Comparison of ENCODE assay signal across 17 cellular contexts in genomic region chr10:5599613-5600520, GRCh38.
A peak's percentile ranks its signal among the peaks of the same experiment; 100 is the strongest.
DNase-seq lines count a peak whose midpoint lies in the region; TF ChIP-seq lines count a peak whose summit lies in the region.
"Had no signal": no experiment of that assay in that cellular context is flagged by ENCODE, and none has a peak within 500 bp of the region (broad histone marks: within the 10 kb centered on the region; RNA-seq: fewer than 3 reads in every experiment).

No MANE protein-coding gene starts in this region.

- H3K36me3 Mint-ChIP-seq in neural progenitor cell (no peaks in the 10 kb centered on the region), CD14-positive monocyte (no peaks in the 10 kb centered on the region)

- POLR2A ChIA-PET in OCI-LY7 (lab: Charles Lee), result interaction anchor here (0.6 kb wide), 1 partner anchor 152 kb away, joined by 3 read pairs; no protein-coding TSS in a partner anchor

- DNase-seq in NCI-H82 (lab: John Stamatoyannopoulos, UW) (peak; percentile 85), coronary artery (ENCODE audit: low spot score) (no peak), neural progenitor cell (ENCODE audit: low spot score) (peak; percentile 64), NCI-H748 (lab: John Stamatoyannopoulos, UW; ENCODE audit: unreplicated experiment) (no peak), CD14-positive monocyte (ENCODE audit: low spot score) (no peak), caudate nucleus (lab: John Stamatoyannopoulos, UW) (no peak), OCI-LY7 (ENCODE audit: low spot score) (no peak)
- DNase-seq: BE2C; CD8-positive, alpha-beta memory T cell; EL; HCEC 1CT; MG63; NCI-H1092 treated with DMSO at 0.1 percent for 48 hours; NCI-H1694 treated with DMSO at 0.1 percent for 48 hours; NCI-H774; SIG-M5 had no signal

- H3K9me3 Mint-ChIP-seq in neural progenitor cell (no peaks in the 10 kb centered on the region), CD14-positive monocyte (peaks cover 0 to 8% (median 5%) of the 10 kb centered on the region in 7 donors)
- H3K9me3 Mint-ChIP-seq: CD8-positive, alpha-beta memory T cell had no signal

- H3K4me2 ChIP-seq in neural progenitor cell, result peak overlapping the region; percentile 17
- H3K4me2 ChIP-seq in OCI-LY7 (ENCODE audit: low read length), result no peak overlapping the region
- H3K4me2 ChIP-seq: KMS-11 had no signal

- H3K4me1 Mint-ChIP-seq in neural progenitor cell, result peaks cover 25% of the 10 kb centered on the region
- H3K4me1 Mint-ChIP-seq in CD14-positive monocyte, result peaks cover 2% of the 10 kb centered on the region
- H3K4me1 Mint-ChIP-seq: CD8-positive, alpha-beta memory T cell had no signal

- BruUV-seq in OCI-LY7 (replicated peaks; lab: Mats Ljungman, UMichigan), result no TSS peak

- H3K27ac ChIP-seq in coronary artery (peak overlapping the region; percentile 76 to 84), neural progenitor cell (no peak overlapping the region), caudate nucleus (ENCODE audit: low read depth, low read length) (no peak overlapping the region), OCI-LY7 (ENCODE audit: low read depth, low read length, poor library complexity, severe bottlenecking) (no peak overlapping the region)
- H3K27ac ChIP-seq: KMS-11 had no signal

- CTCF ChIA-PET in OCI-LY7 (lab: Charles Lee; ENCODE audit: unreplicated experiment), result interaction anchor here (1.7 kb wide), 1 partner anchor 23 kb away, joined by 4 read pairs; no protein-coding TSS in a partner anchor

- no peaks in the 10 kb centered on the region for H3F3A ChIP-seq in neural progenitor cell (ENCODE audit: low read depth)

- H3K27me3 ChIP-seq in neural progenitor cell, result no peaks in the 10 kb centered on the region
- H3K27me3 ChIP-seq: BE2C, MG63 had no signal

- H3K27ac Mint-ChIP-seq in neural progenitor cell (peak overlapping the region; percentile 85), CD14-positive monocyte (no peak overlapping the region)

- H3K4me3 Mint-ChIP-seq in neural progenitor cell (no peak overlapping the region), CD14-positive monocyte (no peak overlapping the region)
- H3K4me3 Mint-ChIP-seq: CD8-positive, alpha-beta memory T cell had no signal

- TF ChIP-seq CTCF in coronary artery (IDR thresholded peaks at IDR 0.05) (no peak), neural progenitor cell (IDR thresholded peaks at IDR 0.05) (no peak), CD14-positive monocyte (IDR thresholded peaks at IDR 0.05) (no peak), OCI-LY7 (conservative IDR thresholded peaks at IDR 0.05; ENCODE audit: low read length) (no peak)

- H2AFZ ChIP-seq in neural progenitor cell (replicated peaks) (no peak overlapping the region), OCI-LY7 (ENCODE audit: low read length) (no peak overlapping the region)

- H3K36me3 ChIP-seq in neural progenitor cell, result no peaks in the 10 kb centered on the region
- no peaks in the 10 kb centered on the region for H3K36me3 ChIP-seq in OCI-LY7 (ENCODE audit: insufficient read depth, low read length)
- H3K36me3 ChIP-seq: BE2C, MG63 had no signal

- no peaks in the 10 kb centered on the region for H3K79me2 ChIP-seq in neural progenitor cell (ENCODE audit: low read depth)
- no peaks in the 10 kb centered on the region for H3K79me2 ChIP-seq in OCI-LY7 (ENCODE audit: insufficient read depth, low read depth, low read length)

- H3K4me3 ChIP-seq in coronary artery (no peak overlapping the region), neural progenitor cell (no peak overlapping the region), OCI-LY7 (ENCODE audit: low read depth, low read length, poor library complexity, severe bottlenecking) (no peak overlapping the region)
- H3K4me3 ChIP-seq: MG63 had no signal

- H3K9ac ChIP-seq in neural progenitor cell, result no peak overlapping the region
- H3K9ac ChIP-seq: KMS-11 had no signal

- no peaks in the 10 kb centered on the region for H4K20me1 ChIP-seq in neural progenitor cell (ENCODE audit: low read depth)
- no peaks in the 10 kb centered on the region for H4K20me1 ChIP-seq in OCI-LY7 (ENCODE audit: insufficient read depth, low read length)

- H3K9me2 ChIP-seq in OCI-LY7 (ENCODE audit: insufficient read depth, low read length), result no peaks in the 10 kb centered on the region

- intact Hi-C loops in CD14-positive monocyte (cut with micrococcal nuclease), result no loop called here
- intact Hi-C loops in OCI-LY7 (cut with micrococcal nuclease; ENCODE audit: unreplicated experiment), result no loop called here

- H3K4me1 ChIP-seq in neural progenitor cell (peaks cover 6% of the 10 kb centered on the region), OCI-LY7 (ENCODE audit: insufficient read depth, low read length, poor library complexity, severe bottlenecking) (peaks cover 13% of the 10 kb centered on the region)

- H3K9me3 ChIP-seq in neural progenitor cell (ENCODE audit: low read depth) (no peaks in the 10 kb centered on the region), OCI-LY7 (ENCODE audit: low read length) (no peaks in the 10 kb centered on the region)
- H3K9me3 ChIP-seq: BE2C, MG63 had no signal

- peaks cover 3% of the 10 kb centered on the region for H3K27me3 Mint-ChIP-seq in neural progenitor cell (ENCODE audit: insufficient read depth, low read depth)
- peaks cover 1 to 7% (median 5%) of the 10 kb centered on the region in 3 donors for H3K27me3 Mint-ChIP-seq in CD14-positive monocyte (ENCODE audit: low read depth in 3 of 3)

Comparison
In these comparisons a context has a peak if more than half of its experiments do, and no peak if none do; other contexts are left out.
1. DNase-seq: peak in NCI-H82 (single experiment) and neural progenitor cell (single experiment); none in coronary artery (single experiment), NCI-H748 (single experiment), CD14-positive monocyte (single experiment), caudate nucleus (0 of 61) and OCI-LY7 (single experiment).
2. H3K27ac ChIP-seq: peak in coronary artery (2 of 2); none in neural progenitor cell (single experiment), caudate nucleus (single experiment) and OCI-LY7 (single experiment).